ENCODE assay signal across 16 cellular contexts in genomic region chr7:6231184-6231583, GRCh38.
"Had no signal": no experiment of that assay in that cellular context is flagged by ENCODE, and none has a peak within 500 bp of the region (broad histone marks: within the 10 kb centered on the region; RNA-seq: fewer than 3 reads in every experiment).

No MANE protein-coding gene starts in this region.

- H3K4me3 ChIP-seq: breast epithelium, heart left ventricle, left lung, stomach, thoracic aorta had no signal

- H3K27ac ChIP-seq: breast epithelium, left lung, stomach, thoracic aorta had no signal

- DNase-seq: activated CD4-positive, alpha-beta memory T cell treated with anti-CD3 and anti-CD28 coated beads for 36 hours; activated naive CD8-positive, alpha-beta T cell treated with anti-CD3 and anti-CD28 coated beads, Interleukin-2, amount 10 ng/mL, durations not matched to agents 7 days and 5 days; activated T-cell treated with anti-CD3 and anti-CD28 coated beads, Interleukin-2, amount 50 U/mL, for 4 hours; anterior cingulate cortex; foreskin melanocyte; heart left ventricle; left lung; stimulated activated CD4-positive, alpha-beta T cell treated with anti-CD3 and anti-CD28 coated beads, Interleukin-15, amount 100 ng/mL, for 24 hours; stimulated activated CD4-positive, alpha-beta T cell treated with anti-CD3 and anti-CD28 coated beads, Interleukin-4, amount 100 ng/mL, for 4 hours; stomach; T1000 had no signal

- H3K4me3 Mint-ChIP-seq: activated CD4-positive, alpha-beta memory T cell treated with anti-CD3 and anti-CD28 coated beads for 36 hours; activated naive CD8-positive, alpha-beta T cell treated with anti-CD3 and anti-CD28 coated beads, Interleukin-2, amount 10 ng/mL, durations not matched to agents 7 days and 5 days; activated T-cell treated with anti-CD3 and anti-CD28 coated beads, Interleukin-2, amount 50 U/mL, for 4 hours; memory B cell had no signal

- H3K9me3 Mint-ChIP-seq: activated CD4-positive, alpha-beta memory T cell treated with anti-CD3 and anti-CD28 coated beads for 36 hours; activated naive CD8-positive, alpha-beta T cell treated with anti-CD3 and anti-CD28 coated beads, Interleukin-2, amount 10 ng/mL, durations not matched to agents 7 days and 5 days; activated T-cell treated with anti-CD3 and anti-CD28 coated beads, Interleukin-2, amount 50 U/mL, for 4 hours; memory B cell had no signal

- H3K36me3 Mint-ChIP-seq: activated CD4-positive, alpha-beta memory T cell treated with anti-CD3 and anti-CD28 coated beads for 36 hours; activated naive CD8-positive, alpha-beta T cell treated with anti-CD3 and anti-CD28 coated beads, Interleukin-2, amount 10 ng/mL, durations not matched to agents 7 days and 5 days; memory B cell had no signal

- H3K27ac Mint-ChIP-seq: activated CD4-positive, alpha-beta memory T cell treated with anti-CD3 and anti-CD28 coated beads for 36 hours; activated naive CD8-positive, alpha-beta T cell treated with anti-CD3 and anti-CD28 coated beads, Interleukin-2, amount 10 ng/mL, durations not matched to agents 7 days and 5 days; memory B cell had no signal

- FAIRE-seq: endothelial cell of umbilical vein, keratinocyte had no signal
